ENCODE assay signal across 8 cellular contexts in genomic region chr1:112956503-112957132, GRCh38. TPM values are rescaled to one million over a fixed set of nuclear protein-coding genes. Genes with fewer than 3 reads are reported as not detected.
DNase-seq lines count a peak whose midpoint lies in the region; ATAC-seq and TF ChIP-seq lines count a peak whose summit lies in the region.

No MANE protein-coding gene starts in this region.

- intact Hi-C loops in breast epithelium (cut with DNase I; ENCODE audit: low total_unique reads) (no loop called here), left lung (cut with DNase I) (no loop called here)

- no peaks in the 10 kb centered on the region for H3K27me3 ChIP-seq in SJSA1 (replicated peaks)
- no peaks in the 10 kb centered on the region for H3K27me3 ChIP-seq in breast epithelium
- H3K27me3 ChIP-seq in left lung: peaks cover 0 to 28% of the 10 kb centered on the region in 2 donors

- DNase-seq in SJSA1 (ENCODE audit: low read depth in 1 of 2, low spot score in 2 of 2) (peak in 1 of 2 experiments; percentile 57), breast epithelium (ENCODE audit: low spot score in 2 of 2) (no peak), left lung (peak; percentile 34 to 82), MV-4-11 (lab: John Stamatoyannopoulos, UW) (no peak)
- peak; percentile 26 to 37 for DNase-seq in stimulated activated CD4-positive, alpha-beta T cell treated with anti-CD3 and anti-CD28 coated beads, Interleukin-2, amount 100 ng/mL, for 48 hours

- peaks cover 23% of the 10 kb centered on the region for H3K4me1 ChIP-seq in SJSA1 (replicated peaks)
- H3K4me1 ChIP-seq in breast epithelium: peaks cover 0 to 7% of the 10 kb centered on the region in 2 donors
- H3K4me1 ChIP-seq in left lung: peaks cover 6 to 23% of the 10 kb centered on the region in 2 donors

- TF ChIP-seq POLR2A in breast epithelium (IDR thresholded peaks at IDR 0.05): no peak

- peak; percentile 7 for ATAC-seq in HG02678 (IDR thresholded peaks at IDR 0.05; ENCODE audit: unreplicated experiment)
- ATAC-seq in left lung: peak; percentile 3
- ATAC-seq in GM18861 (IDR thresholded peaks at IDR 0.05; ENCODE audit: unreplicated experiment): no peak

- H3K9me3 ChIP-seq in SJSA1 (replicated peaks) (no peaks in the 10 kb centered on the region), breast epithelium (no peaks in the 10 kb centered on the region), left lung (no peaks in the 10 kb centered on the region)

- TF ChIP-seq CTCF in GM12875 (IDR thresholded peaks at IDR 0.05; ENCODE audit: borderline replicate concordance, insufficient read depth, low read depth, low read length): no peak
- TF ChIP-seq CTCF in breast epithelium (IDR thresholded peaks at IDR 0.05): no peak
- TF ChIP-seq CTCF in left lung (IDR thresholded peaks at IDR 0.05): no peak

- peak overlapping the region; percentile 90 for H3K4me3 ChIP-seq in GM12875 (ENCODE audit: low read depth, low read length)
- H3K4me3 ChIP-seq in SJSA1: peak overlapping the region; percentile 59
- peak overlapping the region; percentile 64 to 95 (median 79) for H3K4me3 ChIP-seq in breast epithelium
- H3K4me3 ChIP-seq in left lung: peak overlapping the region; percentile 66 to 69

- H3K27ac ChIP-seq in SJSA1 (peak overlapping the region; percentile 76), breast epithelium (peak overlapping the region; percentile 80 to 90), left lung (peak overlapping the region; percentile 86)

- H3K36me3 ChIP-seq in SJSA1: peaks cover 16% of the 10 kb centered on the region; the same call in 1 of the 2 replicates
- no peaks in the 10 kb centered on the region for H3K36me3 ChIP-seq in breast epithelium
- no peaks in the 10 kb centered on the region for H3K36me3 ChIP-seq in left lung

RNA-seq across cellular contexts. Expression of gene SLC16A1, which starts 0.6 kb away (rescaled TPM):
- 82.0 and 106 TPM in 2 replicates for total RNA-seq in SJSA1 (2014; rRNA removed; shearing (Covaris generic))
- total RNA-seq in breast epithelium: 10 to 100 TPM; 15.4 to 28.2 (median 15.7) TPM
- 10 to 100 TPM; 14.5 to 14.7 TPM for total RNA-seq in left lung

Comparison
In these comparisons a context has a peak if more than half of its experiments do, and no peak if none do; other contexts are left out.
1. DNase-seq: peak in left lung (2 of 2) and stimulated activated CD4-positive, alpha-beta T cell treated with anti-CD3 and anti-CD28 coated beads, Interleukin-2, amount 100 ng/mL, for 48 hours (2 of 2); none in breast epithelium (0 of 2) and MV-4-11 (single experiment).
2. Peak in every context shown above with its lines, with median percentiles within 50 percentile points of each other: H3K4me3 ChIP-seq and H3K27ac ChIP-seq.